ENCODE assay signal across 1 cellular context in the genomic region with DNA sequence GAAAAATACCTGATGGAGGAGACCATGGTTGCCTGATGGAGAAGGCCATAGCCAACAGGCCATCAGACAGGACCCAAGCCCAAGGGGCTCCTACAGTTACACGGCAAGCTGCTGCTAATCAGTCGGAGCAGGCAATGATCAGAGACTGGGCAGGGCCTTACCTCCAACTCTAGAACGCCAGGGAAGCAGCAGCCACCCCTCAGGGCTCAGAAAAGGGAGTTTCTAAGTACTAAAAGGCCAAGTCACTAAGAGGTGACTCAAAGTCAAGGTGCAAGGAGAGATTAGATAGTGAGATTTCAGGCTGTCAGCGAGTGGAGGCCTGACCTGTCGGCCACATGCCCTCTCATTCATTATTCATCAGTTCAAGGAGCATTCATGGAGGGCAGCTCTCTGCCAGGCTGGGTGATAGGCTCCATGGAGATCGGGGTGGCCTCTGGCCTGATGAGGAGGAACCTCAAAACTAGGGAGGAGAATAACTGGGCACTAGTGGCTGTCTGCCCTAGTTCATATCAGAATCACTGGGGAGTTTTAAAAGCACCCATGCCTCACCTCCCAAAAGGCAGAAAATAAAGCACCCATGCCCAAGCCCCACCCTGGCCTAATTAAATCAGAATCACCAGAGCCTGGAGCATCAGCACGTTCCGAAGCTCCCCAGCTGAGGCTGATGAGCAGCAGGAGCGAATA.
TF ChIP-seq lines count a peak whose summit lies in the region.

No MANE protein-coding gene starts in this region.

TF ChIP-seq in K562, 482 proteins besides CTCF, POLR2A, EP300 and RAD21 (continued from another document and continues in another):
- TF ChIP-seq, protein P1, sequence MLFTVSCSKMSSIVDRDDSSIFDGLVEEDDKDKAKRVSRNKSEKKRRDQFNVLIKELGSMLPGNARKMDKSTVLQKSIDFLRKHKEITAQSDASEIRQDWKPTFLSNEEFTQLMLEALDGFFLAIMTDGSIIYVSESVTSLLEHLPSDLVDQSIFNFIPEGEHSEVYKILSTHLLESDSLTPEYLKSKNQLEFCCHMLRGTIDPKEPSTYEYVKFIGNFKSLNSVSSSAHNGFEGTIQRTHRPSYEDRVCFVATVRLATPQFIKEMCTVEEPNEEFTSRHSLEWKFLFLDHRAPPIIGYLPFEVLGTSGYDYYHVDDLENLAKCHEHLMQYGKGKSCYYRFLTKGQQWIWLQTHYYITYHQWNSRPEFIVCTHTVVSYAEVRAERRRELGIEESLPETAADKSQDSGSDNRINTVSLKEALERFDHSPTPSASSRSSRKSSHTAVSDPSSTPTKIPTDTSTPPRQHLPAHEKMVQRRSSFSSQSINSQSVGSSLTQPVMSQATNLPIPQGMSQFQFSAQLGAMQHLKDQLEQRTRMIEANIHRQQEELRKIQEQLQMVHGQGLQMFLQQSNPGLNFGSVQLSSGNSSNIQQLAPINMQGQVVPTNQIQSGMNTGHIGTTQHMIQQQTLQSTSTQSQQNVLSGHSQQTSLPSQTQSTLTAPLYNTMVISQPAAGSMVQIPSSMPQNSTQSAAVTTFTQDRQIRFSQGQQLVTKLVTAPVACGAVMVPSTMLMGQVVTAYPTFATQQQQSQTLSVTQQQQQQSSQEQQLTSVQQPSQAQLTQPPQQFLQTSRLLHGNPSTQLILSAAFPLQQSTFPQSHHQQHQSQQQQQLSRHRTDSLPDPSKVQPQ (CRISPR knock-in tag; IDR thresholded peaks at IDR 0.05; ENCODE audit: borderline replicate concordance), result no peak
- TF ChIP-seq RBFOX2 (IDR thresholded peaks at IDR 0.05; ENCODE audit: low read depth, low read length) (peak; percentile 24; the same call in 1 of the 2 replicates), ZBTB2 (IDR thresholded peaks at IDR 0.05) (peak; percentile 53; the same call in 1 of the 2 replicates), ZNF121 (CRISPR knock-in tag; conservative IDR thresholded peaks at IDR 0.05) (no peak), SMAD4 (CRISPR knock-in tag; conservative IDR thresholded peaks at IDR 0.05) (peak; percentile 57), TCF3 (CRISPR knock-in tag; IDR thresholded peaks at IDR 0.05) (peak; percentile 96), ZNF609 (CRISPR knock-in tag; IDR thresholded peaks at IDR 0.05; ENCODE audit: borderline replicate concordance) (no peak), WHSC1 (IDR thresholded peaks at IDR 0.05; ENCODE audit: low read length) (no peak), ZNF740 (CRISPR knock-in tag; IDR thresholded peaks at IDR 0.05) (no peak), ZNF740 (tag; IDR thresholded peaks at IDR 0.05) (no peak), YBX1 (IDR thresholded peaks at IDR 0.05) (no peak), HLTF (IDR thresholded peaks at IDR 0.05) (no peak), POLR2AphosphoS2 (IDR thresholded peaks at IDR 0.05; ENCODE audit: low read length) (no peak), ZNF584 (CRISPR knock-in tag; IDR thresholded peaks at IDR 0.05; ENCODE audit: low read depth) (no peak), ZNF445 (CRISPR knock-in tag; IDR thresholded peaks at IDR 0.05; ENCODE audit: low read depth) (no peak), TCFL5 (CRISPR knock-in tag; conservative IDR thresholded peaks at IDR 0.05) (no peak), RFX7 (CRISPR knock-in tag; IDR thresholded peaks at IDR 0.05) (no peak), ZNF316 (IDR thresholded peaks at IDR 0.05) (peak; percentile 79), STAT5B (CRISPR knock-in tag; IDR thresholded peaks at IDR 0.05) (no peak), USF1 (CRISPR knock-in tag; IDR thresholded peaks at IDR 0.05) (no peak), NR4A1 (CRISPR knock-in tag; IDR thresholded peaks at IDR 0.05) (no peak), NR4A1 (tag; IDR thresholded peaks at IDR 0.05) (no peak), SP1 (CRISPR knock-in tag; IDR thresholded peaks at IDR 0.05) (peak; percentile 37; the same call in 1 of the 2 replicates), ZFX (CRISPR knock-in tag; IDR thresholded peaks at IDR 0.05) (peak; percentile 37; the same call in 1 of the 2 replicates), ZNF146 (CRISPR knock-in tag; IDR thresholded peaks at IDR 0.05; ENCODE audit: unreplicated experiment) (no peak), ZFP36 (IDR thresholded peaks at IDR 0.05; ENCODE audit: low read depth, low read length, partially characterized antibody) (peak; percentile 72), RUNX1 (IDR thresholded peaks at IDR 0.05; ENCODE audit: low read depth) (0 out of 2 replicates have a peak, but pooled peaks have one; percentile 31), SMARCA4 (IDR thresholded peaks at IDR 0.05) (peak; percentile 98), NFIC (IDR thresholded peaks at IDR 0.05) (peak; percentile 57; the same call in 1 of the 2 replicates), FOXM1 (IDR thresholded peaks at IDR 0.05; ENCODE audit: low read depth) (0 out of 2 replicates have a peak, but pooled peaks have one; percentile 35), FOXM1 (CRISPR knock-in tag; IDR thresholded peaks at IDR 0.05; ENCODE audit: low read depth) (no peak), MEF2D (tag; conservative IDR thresholded peaks at IDR 0.05; ENCODE audit: low read depth) (no peak), TAL1 (IDR thresholded peaks at IDR 0.05) (peak; percentile 89), MECOM (CRISPR knock-in tag; IDR thresholded peaks at IDR 0.05) (no peak), TOE1 (IDR thresholded peaks at IDR 0.05; ENCODE audit: borderline replicate concordance) (0 out of 2 replicates have a peak, but pooled peaks have one; percentile 17), TOE1 (CRISPR knock-in tag; IDR thresholded peaks at IDR 0.05; ENCODE audit: borderline replicate concordance, low read depth) (no peak), SP2 (IDR thresholded peaks at IDR 0.05; ENCODE audit: extremely low read depth, low read depth, low read length, poor library complexity, severe bottlenecking) (no peak), SREBF2 (CRISPR knock-in tag; IDR thresholded peaks at IDR 0.05) (no peak), SIRT6 (IDR thresholded peaks at IDR 0.05; ENCODE audit: low read depth, low read length) (no peak), ZNF274 (IDR thresholded peaks at IDR 0.05; ENCODE audit: borderline replicate concordance, low read depth, low read length) (no peak)
- TF ChIP-seq, protein P2, sequence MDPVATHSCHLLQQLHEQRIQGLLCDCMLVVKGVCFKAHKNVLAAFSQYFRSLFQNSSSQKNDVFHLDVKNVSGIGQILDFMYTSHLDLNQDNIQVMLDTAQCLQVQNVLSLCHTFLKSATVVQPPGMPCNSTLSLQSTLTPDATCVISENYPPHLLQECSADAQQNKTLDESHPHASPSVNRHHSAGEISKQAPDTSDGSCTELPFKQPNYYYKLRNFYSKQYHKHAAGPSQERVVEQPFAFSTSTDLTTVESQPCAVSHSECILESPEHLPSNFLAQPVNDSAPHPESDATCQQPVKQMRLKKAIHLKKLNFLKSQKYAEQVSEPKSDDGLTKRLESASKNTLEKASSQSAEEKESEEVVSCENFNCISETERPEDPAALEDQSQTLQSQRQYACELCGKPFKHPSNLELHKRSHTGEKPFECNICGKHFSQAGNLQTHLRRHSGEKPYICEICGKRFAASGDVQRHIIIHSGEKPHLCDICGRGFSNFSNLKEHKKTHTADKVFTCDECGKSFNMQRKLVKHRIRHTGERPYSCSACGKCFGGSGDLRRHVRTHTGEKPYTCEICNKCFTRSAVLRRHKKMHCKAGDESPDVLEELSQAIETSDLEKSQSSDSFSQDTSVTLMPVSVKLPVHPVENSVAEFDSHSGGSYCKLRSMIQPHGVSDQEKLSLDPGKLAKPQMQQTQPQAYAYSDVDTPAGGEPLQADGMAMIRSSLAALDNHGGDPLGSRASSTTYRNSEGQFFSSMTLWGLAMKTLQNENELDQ (CRISPR knock-in tag; IDR thresholded peaks at IDR 0.05; ENCODE audit: borderline replicate concordance), result no peak
- TF ChIP-seq, protein P3, sequence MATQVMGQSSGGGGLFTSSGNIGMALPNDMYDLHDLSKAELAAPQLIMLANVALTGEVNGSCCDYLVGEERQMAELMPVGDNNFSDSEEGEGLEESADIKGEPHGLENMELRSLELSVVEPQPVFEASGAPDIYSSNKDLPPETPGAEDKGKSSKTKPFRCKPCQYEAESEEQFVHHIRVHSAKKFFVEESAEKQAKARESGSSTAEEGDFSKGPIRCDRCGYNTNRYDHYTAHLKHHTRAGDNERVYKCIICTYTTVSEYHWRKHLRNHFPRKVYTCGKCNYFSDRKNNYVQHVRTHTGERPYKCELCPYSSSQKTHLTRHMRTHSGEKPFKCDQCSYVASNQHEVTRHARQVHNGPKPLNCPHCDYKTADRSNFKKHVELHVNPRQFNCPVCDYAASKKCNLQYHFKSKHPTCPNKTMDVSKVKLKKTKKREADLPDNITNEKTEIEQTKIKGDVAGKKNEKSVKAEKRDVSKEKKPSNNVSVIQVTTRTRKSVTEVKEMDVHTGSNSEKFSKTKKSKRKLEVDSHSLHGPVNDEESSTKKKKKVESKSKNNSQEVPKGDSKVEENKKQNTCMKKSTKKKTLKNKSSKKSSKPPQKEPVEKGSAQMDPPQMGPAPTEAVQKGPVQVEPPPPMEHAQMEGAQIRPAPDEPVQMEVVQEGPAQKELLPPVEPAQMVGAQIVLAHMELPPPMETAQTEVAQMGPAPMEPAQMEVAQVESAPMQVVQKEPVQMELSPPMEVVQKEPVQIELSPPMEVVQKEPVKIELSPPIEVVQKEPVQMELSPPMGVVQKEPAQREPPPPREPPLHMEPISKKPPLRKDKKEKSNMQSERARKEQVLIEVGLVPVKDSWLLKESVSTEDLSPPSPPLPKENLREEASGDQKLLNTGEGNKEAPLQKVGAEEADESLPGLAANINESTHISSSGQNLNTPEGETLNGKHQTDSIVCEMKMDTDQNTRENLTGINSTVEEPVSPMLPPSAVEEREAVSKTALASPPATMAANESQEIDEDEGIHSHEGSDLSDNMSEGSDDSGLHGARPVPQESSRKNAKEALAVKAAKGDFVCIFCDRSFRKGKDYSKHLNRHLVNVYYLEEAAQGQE (CRISPR knock-in tag; IDR thresholded peaks at IDR 0.05; ENCODE audit: low read depth), result no peak
- TF ChIP-seq, protein P4, sequence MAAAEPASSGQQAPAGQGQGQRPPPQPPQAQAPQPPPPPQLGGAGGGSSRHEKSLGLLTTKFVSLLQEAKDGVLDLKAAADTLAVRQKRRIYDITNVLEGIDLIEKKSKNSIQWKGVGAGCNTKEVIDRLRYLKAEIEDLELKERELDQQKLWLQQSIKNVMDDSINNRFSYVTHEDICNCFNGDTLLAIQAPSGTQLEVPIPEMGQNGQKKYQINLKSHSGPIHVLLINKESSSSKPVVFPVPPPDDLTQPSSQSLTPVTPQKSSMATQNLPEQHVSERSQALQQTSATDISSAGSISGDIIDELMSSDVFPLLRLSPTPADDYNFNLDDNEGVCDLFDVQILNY (CRISPR knock-in tag; IDR thresholded peaks at IDR 0.05), result no peak
